Comparison of ENCODE assay signal across 18 cellular contexts in the genomic region with DNA sequence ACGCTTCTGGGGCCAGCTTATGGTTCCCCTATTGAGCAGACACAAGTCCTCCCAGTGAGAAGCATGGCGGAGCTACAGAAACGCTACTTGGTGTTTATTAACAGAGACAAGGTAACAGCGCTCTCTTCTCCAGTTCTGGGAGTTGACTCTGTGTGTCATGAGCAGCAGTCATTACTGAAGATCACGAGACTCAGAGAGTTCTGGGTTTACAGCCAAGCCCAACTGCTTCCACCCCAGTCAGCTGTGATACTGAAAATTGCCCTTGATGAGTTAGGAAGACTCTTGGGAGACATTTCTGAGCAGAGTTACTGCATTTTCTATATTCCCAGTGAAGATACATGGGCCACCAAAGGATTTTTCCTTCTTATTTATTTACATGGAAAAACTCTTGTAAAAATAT.
"Had no signal": no experiment of that assay in that cellular context is flagged by ENCODE, and none has a peak within 500 bp of the region (broad histone marks: within the 10 kb centered on the region; RNA-seq: fewer than 3 reads in every experiment).

No MANE protein-coding gene starts in this region.

- H3K4me1 ChIP-seq: tibial nerve had no signal

- H3K9me3 ChIP-seq: tibial nerve had no signal

- ATAC-seq: activated CD8-positive, alpha-beta memory T cell treated with anti-CD3 and anti-CD28 coated beads, Interleukin-2, amount 10 ng/mL, durations not matched to agents 7 days and 5 days; activated CD8-positive, alpha-beta T cell treated with anti-CD3 and anti-CD28 coated beads for 36 hours; activated naive CD4-positive, alpha-beta T cell treated with anti-CD3 and anti-CD28 coated beads, Interleukin-2, amount 50 U/mL, for 72 hours; natural killer cell; stimulated activated naive CD8-positive, alpha-beta T cell treated with anti-CD3 and anti-CD28 coated beads, Interleukin-15, Interleukin-2, amounts not matched to agents 100 U/mL and 50 U/mL, for 24 hours had no signal

- H3K27ac ChIP-seq: brain microvascular endothelial cell, tibial nerve, WERI-Rb-1 had no signal

- DNase-seq: activated CD4-positive, alpha-beta T cell treated with anti-CD3 and anti-CD28 coated beads, Interleukin-2, amount 10 ng/mL, durations not matched to agents 7 days and 5 days; activated CD4-positive, CD25-positive, alpha-beta regulatory T cell treated with anti-CD3 and anti-CD28 coated beads, Interleukin-2, amount 50 U/mL, for 72 hours; activated CD8-positive, alpha-beta memory T cell treated with anti-CD3 and anti-CD28 coated beads, Interleukin-2, amount 10 ng/mL, durations not matched to agents 7 days and 5 days; activated CD8-positive, alpha-beta T cell treated with anti-CD3 and anti-CD28 coated beads for 36 hours; activated gamma-delta T cell treated with Interleukin-2 at 50 U/mL for 16 hours; aorta; brain microvascular endothelial cell; central memory CD4-positive, alpha-beta T cell; dermis blood vessel endothelial cell; effector CD8-positive, alpha-beta T cell; natural killer cell; stimulated activated CD4-positive, alpha-beta T cell treated with anti-CD3 and anti-CD28 coated beads, Interleukin-12 subunit alpha, Interleukin-12 subunit beta, amount 100 ng/mL, for 4 hours; stimulated activated CD4-positive, alpha-beta T cell treated with anti-CD3 and anti-CD28 coated beads, Interleukin-4, amount 100 ng/mL, for 4 hours; stimulated activated naive CD8-positive, alpha-beta T cell treated with anti-CD3 and anti-CD28 coated beads, Interleukin-15, Interleukin-2, amounts not matched to agents 100 U/mL and 50 U/mL, for 24 hours; WERI-Rb-1 had no signal

- H3K27me3 ChIP-seq: brain microvascular endothelial cell, tibial nerve had no signal

- H3K36me3 ChIP-seq: brain microvascular endothelial cell, WERI-Rb-1 had no signal

- H3K4me3 ChIP-seq: lung, tibial nerve had no signal
